1 cellular context compared by ENCODE assay signal in genomic region chr13:46206138-46206537, GRCh38.
TF ChIP-seq lines count a peak whose summit lies in the region.

No MANE protein-coding gene starts in this region.

TF ChIP-seq in GM12878, 131 proteins besides CTCF, POLR2A, EP300 and RAD21:
- TF ChIP-seq HSF1 (IDR thresholded peaks at IDR 0.05; ENCODE audit: low read depth, low read length), result no peak
- TF ChIP-seq ATF3 (IDR thresholded peaks at IDR 0.05; ENCODE audit: borderline replicate concordance, extremely low read depth, low read depth, low read length), result no peak
- no peak for TF ChIP-seq ZNF24 (IDR thresholded peaks at IDR 0.05)
- TF ChIP-seq CHD4 (IDR thresholded peaks at IDR 0.05), result no peak
- no peak for TF ChIP-seq NR2C1 (IDR thresholded peaks at IDR 0.05)
- TF ChIP-seq MXI1 (IDR thresholded peaks at IDR 0.05; ENCODE audit: low read depth, low read length), result no peak
- no peak for TF ChIP-seq BRCA1 (IDR thresholded peaks at IDR 0.05; ENCODE audit: low read depth, low read length)
- no peak for TF ChIP-seq ZBTB11 (CRISPR knock-in tag; IDR thresholded peaks at IDR 0.05)
- no peak for TF ChIP-seq ATF7 (IDR thresholded peaks at IDR 0.05; ENCODE audit: low read depth)
- TF ChIP-seq STAT3 (IDR thresholded peaks at IDR 0.05; ENCODE audit: low read depth, low read length), result no peak
- no peak for TF ChIP-seq MTA2 (IDR thresholded peaks at IDR 0.05; ENCODE audit: low read depth)
